ENCODE assay signal across 8 cellular contexts in the genomic region with DNA sequence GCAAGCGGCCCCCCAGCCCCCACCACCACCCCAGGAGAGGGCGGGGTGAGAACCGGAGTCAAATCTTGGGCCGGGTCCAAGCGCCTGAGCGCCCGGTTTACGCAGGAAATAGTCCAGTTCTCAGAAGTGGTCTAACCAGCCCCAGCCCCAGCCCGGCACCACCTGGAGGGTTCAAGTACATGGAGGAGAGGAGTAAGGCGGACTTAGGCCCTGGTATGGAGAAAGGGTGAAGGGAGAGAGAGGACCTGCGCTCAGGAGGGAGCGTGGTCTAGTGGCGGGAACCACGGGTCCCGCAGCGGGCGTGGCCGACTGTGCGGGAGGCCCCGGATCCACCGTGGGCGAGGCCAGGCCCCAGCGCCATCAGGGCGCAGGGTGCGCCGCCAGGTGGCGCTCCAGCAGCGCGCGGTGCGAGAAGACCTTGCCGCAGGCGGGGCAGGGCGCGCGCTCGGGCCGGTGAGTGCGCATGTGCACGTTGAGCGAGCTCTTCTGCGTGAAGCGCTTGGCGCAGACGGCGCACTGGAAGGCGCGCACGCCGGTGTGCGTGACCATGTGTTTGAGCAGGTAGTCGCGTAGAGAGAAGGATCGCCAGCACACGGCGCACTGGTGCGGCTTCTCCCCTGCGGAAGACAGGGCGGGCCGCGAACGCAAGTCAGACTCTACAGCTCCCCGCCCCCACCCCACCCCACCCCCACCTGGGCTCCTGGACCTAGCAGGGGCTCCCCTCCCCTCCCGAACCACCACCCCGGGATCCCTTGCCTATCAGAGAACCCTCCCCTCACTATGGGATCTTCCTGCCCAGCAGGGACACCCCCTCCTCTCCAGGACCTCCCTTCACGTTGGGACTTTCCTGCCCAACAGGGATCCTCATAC. TPM values are rescaled to one million over a fixed set of nuclear protein-coding genes. Genes with fewer than 3 reads are reported as not detected.
DNase-seq lines count a peak whose midpoint lies in the region; ATAC-seq and TF ChIP-seq lines count a peak whose summit lies in the region.

No MANE protein-coding gene starts in this region.

- peak; percentile 85 for ATAC-seq in HCT116
- peak; percentile 86 to 94 (median 90) for ATAC-seq in T-cell (replicated peaks in 1 of 4)
- peak; percentile 91 to 93 (median 92) for ATAC-seq in psoas muscle

- intact Hi-C loops in HCT116 (cut with micrococcal nuclease) (no loop called here), psoas muscle (cut with DNase I) (no loop called here)

- H3K27me3 Mint-ChIP-seq in T-cell, result no peaks in the 10 kb centered on the region

- H3K4me1 ChIP-seq in HCT116 (ENCODE audit: control insufficient read depth in 1 of 2, insufficient read depth in 2 of 2, low read length in 2 of 2) (peaks cover 11 to 32% of the 10 kb centered on the region in 2 experiments), right atrium auricular region (peaks cover 0 to 39% of the 10 kb centered on the region in 2 donors), psoas muscle (peaks cover 26% of the 10 kb centered on the region)

- TF ChIP-seq CTCF in HCT116 (IDR thresholded peaks at IDR 0.05 in 2 of 3, conservative IDR thresholded peaks at IDR 0.05 in 1 of 3; ENCODE audit: borderline replicate concordance in 1 of 3, insufficient read depth in 1 of 3, low read depth in 2 of 3, low read length in 2 of 3), result peak; percentile 58 to 94 (median 84)
- peak; percentile 81 to 94 for TF ChIP-seq CTCF in right atrium auricular region (IDR thresholded peaks at IDR 0.05)
- peak; percentile 89 for TF ChIP-seq CTCF in psoas muscle (IDR thresholded peaks at IDR 0.05)

- H3K36me3 ChIP-seq in HCT116 (ENCODE audit: control insufficient read depth in 1 of 2, insufficient read depth in 2 of 2, low read length in 2 of 2) (peaks cover 2 to 17% of the 10 kb centered on the region in 2 experiments; a peak in 2 of 4 replicates), right atrium auricular region (peaks cover 19% of the 10 kb centered on the region), psoas muscle (ENCODE audit: insufficient read depth in 1 of 2, low read depth in 1 of 2) (peaks cover 0 to 20% of the 10 kb centered on the region in 2 donors)

- H3K9me3 Mint-ChIP-seq in T-cell, result no peaks in the 10 kb centered on the region

- TF ChIP-seq POLR2A in HCT116 (IDR thresholded peaks at IDR 0.05; ENCODE audit: borderline replicate concordance, extremely low read depth, insufficient read depth, insufficient read length), result peak; percentile 77

- H3K9ac ChIP-seq in HCT116 (ENCODE audit: low read length), result peak overlapping the region; percentile 95

- peaks cover 50% of the 10 kb centered on the region for H3K79me2 ChIP-seq in HCT116 (ENCODE audit: insufficient read depth, low read length)

- CTCF ChIA-PET in HCT116 (lab: Charles Lee), result interaction anchor here (0.6 to 1.6 kb wide), 11 partner anchors 8 to 1194 kb away, joined by 3 to 11 read pairs (median 5); a partner anchor contains a TSS
- CTCF ChIA-PET in T-cell (lab: Charles Lee), result interaction anchor here (0.6 to 1.6 kb wide), 12 partner anchors 13 to 151 kb away, joined by 3 to 8 read pairs (median 4); a partner anchor contains a TSS

- BruUV-seq in HCT116 (replicated peaks; lab: Mats Ljungman, UMichigan), result no TSS peak

- H3K9me3 ChIP-seq in HCT116 (ENCODE audit: control insufficient read depth in 1 of 2, insufficient read depth in 1 of 2, low read depth in 1 of 2, low read length in 2 of 2) (no peaks in the 10 kb centered on the region), right atrium auricular region (no peaks in the 10 kb centered on the region), psoas muscle (no peaks in the 10 kb centered on the region)

- H3K36me3 Mint-ChIP-seq in T-cell, result peaks cover 8% of the 10 kb centered on the region

- H3K27me3 ChIP-seq in HCT116 (ENCODE audit: insufficient read depth, low read length) (no peaks in the 10 kb centered on the region), right atrium auricular region (no peaks in the 10 kb centered on the region), psoas muscle (ENCODE audit: insufficient read depth in 3 of 3, low read length in 2 of 3) (no peaks in the 10 kb centered on the region)

- H4K20me1 ChIP-seq in HCT116 (ENCODE audit: insufficient read depth), result no peaks in the 10 kb centered on the region

- peak overlapping the region; percentile 74 to 79 for H3K27ac Mint-ChIP-seq in T-cell

- WGBS in psoas muscle, 3 donors, result 26 to 31% (median 27%) methylated on average over 52 to 66 of the region's 66 CpGs

- no peaks in the 10 kb centered on the region for H3K9me2 ChIP-seq in HCT116 (ENCODE audit: insufficient read depth)

- H3K4me3 ChIP-seq in HCT116 (replicated peaks in 1 of 2; ENCODE audit: low read depth in 1 of 2, low read length in 2 of 2) (peak overlapping the region; percentile 78 to 91), right atrium auricular region (peak overlapping the region; percentile 35 to 51), psoas muscle (peak overlapping the region; percentile 63)

- H3K4me3 Mint-ChIP-seq in T-cell, result peak overlapping the region; percentile 70 to 80 (median 73)

- H3K27ac ChIP-seq in HCT116 (ENCODE audit: low read depth, low read length) (peak overlapping the region; percentile 80), right atrium auricular region (peak overlapping the region; percentile 60 to 76), psoas muscle (peak overlapping the region; percentile 71)

- RAD21 ChIA-PET in HCT116 (lab: Charles Lee; ENCODE audit: low non-redundant PET in 1 of 2, low total read pairs in 2 of 2, uncharacterized antibody in 2 of 2, unreplicated experiment in 2 of 2), result interaction anchor here in 1 of 2 experiments (0.5 to 1.0 kb wide), 3 partner anchors 41 to 295 kb away, joined by 3 to 10 read pairs (median 4); a partner anchor contains a TSS

- peak overlapping the region; percentile 98 for H3K4me2 ChIP-seq in HCT116 (ENCODE audit: low read length)

- peak; percentile 81 for DNase-seq in ELR (ENCODE audit: low read depth)
- DNase-seq in HCT116 (ENCODE audit: low read depth, low spot score), result peak; percentile 86
- DNase-seq in NCI-H1105 treated with DMSO at 0.1 percent for 48 hours (lab: John Stamatoyannopoulos, UW), result peak; percentile 84
- DNase-seq in T-cell, result peak; percentile 86 to 97 (median 94)
- DNase-seq in amygdala (lab: John Stamatoyannopoulos, UW), result peak in 53 of 56 donors; percentile 10 to 89 (median 65)
- DNase-seq in right atrium auricular region (ENCODE audit: low spot score), result peak; percentile 77
- DNase-seq in psoas muscle, result peak; percentile 92 to 94
- peak; percentile 89 for DNase-seq in ureter (ENCODE audit: low spot score)

- H3K4me1 Mint-ChIP-seq in T-cell, result peaks cover 27 to 40% (median 34%) of the 10 kb centered on the region in 3 donors

- H2AFZ ChIP-seq in HCT116 (ENCODE audit: low read depth, low read length, poor library complexity, severe bottlenecking), result no peak overlapping the region

- POLR2A ChIA-PET in HCT116 (lab: Charles Lee), result interaction anchor here (0.8 to 2.1 kb wide), 12 partner anchors 14 to 286 kb away, joined by 3 to 12 read pairs (median 6); a partner anchor contains a TSS
- POLR2A ChIA-PET in T-cell (lab: Charles Lee), result no interaction called here

- TF ChIP-seq RAD21 in HCT116 (IDR thresholded peaks at IDR 0.05; ENCODE audit: low read depth), result peak; percentile 73

TF ChIP-seq in HCT116, 20 proteins besides CTCF, POLR2A, EP300 and RAD21 (continues in another document):
- TF ChIP-seq YY1 (IDR thresholded peaks at IDR 0.05; ENCODE audit: extremely low read depth, insufficient replicate concordance, low read depth, low read length), result peak; percentile 67
- TF ChIP-seq, protein P1, sequence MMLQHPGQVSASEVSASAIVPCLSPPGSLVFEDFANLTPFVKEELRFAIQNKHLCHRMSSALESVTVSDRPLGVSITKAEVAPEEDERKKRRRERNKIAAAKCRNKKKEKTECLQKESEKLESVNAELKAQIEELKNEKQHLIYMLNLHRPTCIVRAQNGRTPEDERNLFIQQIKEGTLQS (IDR thresholded peaks at IDR 0.05), result no peak
- TF ChIP-seq CBX3 (IDR thresholded peaks at IDR 0.05; ENCODE audit: low read depth), result peak; percentile 87
- TF ChIP-seq, protein P2, sequence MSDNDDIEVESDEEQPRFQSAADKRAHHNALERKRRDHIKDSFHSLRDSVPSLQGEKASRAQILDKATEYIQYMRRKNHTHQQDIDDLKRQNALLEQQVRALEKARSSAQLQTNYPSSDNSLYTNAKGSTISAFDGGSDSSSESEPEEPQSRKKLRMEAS (IDR thresholded peaks at IDR 0.05), result peak; percentile 96

RNA-seq across cellular contexts. Expression of a gene that starts 2.1 kb away (rescaled TPM):
- total RNA-seq in HCT116 (2021; ENCODE audit: unreplicated experiment) (27.1 TPM), T-cell (10 to 100 TPM in 4 of 5 donors, 1 to 10 TPM in 1; 8.4 to 18.3 (median 14.6) TPM), right atrium auricular region (1 to 10 TPM; 1.3 to 2.9 TPM), psoas muscle (1 to 10 TPM; 3.1 to 6.6 (median 4.0) TPM), ureter (16.5 TPM)
- polyA plus RNA-seq in HCT116 (2012), result 39.5 and 45.9 TPM in 2 replicates
- 10 to 100 TPM in 2 of 3 donors, 1 to 10 TPM in 1; 6.1 to 11.0 (median 10.6) TPM for polyA plus RNA-seq in psoas muscle

RNA-seq across cellular contexts. Expression of a gene that starts 5.7 kb away (rescaled TPM):
- total RNA-seq in HCT116 (2021; ENCODE audit: unreplicated experiment) (12.0 TPM), T-cell (10 to 100 TPM in 4 of 5 donors, 1 to 10 TPM in 1; 8.3 to 27.8 (median 24.5) TPM), right atrium auricular region (10 to 100 TPM in 1 of 2 donors, 1 to 10 TPM in 1; 7.2 to 14.3 TPM), psoas muscle (10 to 100 TPM in 1 of 4 donors, 1 to 10 TPM in 3; 7.7 to 13.0 (median 9.9) TPM), ureter (14.9 TPM)
- 10.6 and 10.8 TPM in 2 replicates for polyA plus RNA-seq in HCT116 (2012)
- 10 to 100 TPM in 1 of 3 donors, 1 to 10 TPM in 2; 6.2 to 12.5 (median 8.5) TPM for polyA plus RNA-seq in psoas muscle

RNA-seq across cellular contexts. Expression of a gene that starts 29.9 kb away (rescaled TPM):
- total RNA-seq in HCT116 (2021; ENCODE audit: unreplicated experiment) (908 TPM), T-cell (100 to 1,000 TPM; 374 to 574 (median 403) TPM), right atrium auricular region (100 to 1,000 TPM in 1 of 2 donors, 10 to 100 TPM in 1; 99.6 to 207 TPM), psoas muscle (100 to 1,000 TPM; 165 to 212 (median 197) TPM), ureter (329 TPM)
- polyA plus RNA-seq in HCT116 (2012), result 1,271 and 1,421 TPM in 2 replicates
- 100 to 1,000 TPM; 141 to 154 (median 147) TPM for polyA plus RNA-seq in psoas muscle

RNA-seq across cellular contexts. Expression of a gene that starts 37.8 kb away (rescaled TPM):
- total RNA-seq in HCT116 (2021; ENCODE audit: unreplicated experiment), result 6.5 TPM
- 6.1 and 7.3 TPM in 2 replicates for polyA plus RNA-seq in HCT116 (2012)
- 10 to 100 TPM; 12.0 to 20.5 (median 18.9) TPM for total RNA-seq in T-cell
- 10 to 100 TPM in 1 of 2 donors, 1 to 10 TPM in 1; 7.9 to 10.0 TPM for total RNA-seq in right atrium auricular region
- total RNA-seq in psoas muscle, result 1 to 10 TPM; 3.5 to 8.1 (median 4.9) TPM
- polyA plus RNA-seq in psoas muscle, result 1 to 10 TPM; 4.6 to 8.7 (median 6.3) TPM
- 18.0 TPM for total RNA-seq in ureter

RNA-seq across cellular contexts. Expression of a gene that starts 41.0 kb away (rescaled TPM):
- total RNA-seq in HCT116 (2021; ENCODE audit: unreplicated experiment) (125 TPM), T-cell (10 to 100 TPM; 61.5 to 82.9 (median 79.3) TPM), right atrium auricular region (100 to 1,000 TPM; 109 to 121 TPM), psoas muscle (100 to 1,000 TPM in 2 of 4 donors, 10 to 100 TPM in 2; 96.5 to 126 (median 103) TPM), ureter (137 TPM)
- 183 and 204 TPM in 2 replicates for polyA plus RNA-seq in HCT116 (2012)
- polyA plus RNA-seq in psoas muscle, result 100 to 1,000 TPM; 149 to 184 (median 157) TPM

Comparison
In these comparisons a context has a peak if more than half of its experiments do, and no peak if none do; other contexts are left out.
1. Peak in every context shown above with its lines: DNase-seq, ATAC-seq, H3K4me3 ChIP-seq and H3K27ac ChIP-seq.